12 cellular contexts compared by ENCODE assay signal in genomic region chr4:105859233-105859632, GRCh38. TPM values are rescaled to one million over a fixed set of nuclear protein-coding genes. Genes with fewer than 3 reads are reported as not detected.
DNase-seq lines count a peak whose midpoint lies in the region; ATAC-seq and TF ChIP-seq lines count a peak whose summit lies in the region.
"Had no signal": no experiment of that assay in that cellular context is flagged by ENCODE, and none has a peak within 500 bp of the region (broad histone marks: within the 10 kb centered on the region; RNA-seq: fewer than 3 reads in every experiment).

No MANE protein-coding gene starts in this region.

- TF ChIP-seq CTCF in fibroblast of pulmonary artery (IDR thresholded peaks at IDR 0.05; ENCODE audit: low read length, missing control alignments), result no peak

- DNase-seq in A172 (ENCODE audit: low spot score) (peak; percentile 69), RPMI7951 (ENCODE audit: low read depth) (peak; percentile 58), fibroblast of pulmonary artery (ENCODE audit: low read depth) (peak; percentile 83), iPS-NIHi11 (ENCODE audit: low spot score) (no peak), NK-92 (lab: John Stamatoyannopoulos, UW; ENCODE audit: unreplicated experiment) (no peak), SHP77 (lab: John Stamatoyannopoulos, UW) (no peak)
- DNase-seq: H9, T-helper 2 cell had no signal

- peak; percentile 65 for ATAC-seq in GM18508 (IDR thresholded peaks at IDR 0.05; ENCODE audit: insufficient read depth, unreplicated experiment)
- ATAC-seq in HG02623 (IDR thresholded peaks at IDR 0.05; ENCODE audit: unreplicated experiment), result no peak

- no peak overlapping the region for H3K4me3 ChIP-seq in fibroblast of pulmonary artery (replicated peaks; ENCODE audit: low read depth, low read length)
- H3K4me3 ChIP-seq: BLaER1 treated with 17β-estradiol and CSF1 and Interleukin-3, amounts not matched to agents 10 nM and 100 nM had no signal

RNA-seq across cellular contexts. Expression of gene NPNT, which starts 36.0 kb away (rescaled TPM):
- total RNA-seq in A172 (2014; rRNA removed; shearing (Covaris generic)), result 0.29 TPM in 1 of 2 replicates, not detected in the other
- not detected in 2 replicates for total RNA-seq in RPMI7951 (2014; rRNA removed; shearing (Covaris generic))
- total RNA-seq: neural crest cell had no signal

Comparison
In these comparisons a context has a peak if more than half of its experiments do, and no peak if none do; other contexts are left out.
1. DNase-seq: peak in A172 (single experiment), RPMI7951 (single experiment) and fibroblast of pulmonary artery (single experiment); none in iPS-NIHi11 (single experiment), NK-92 (single experiment) and SHP77 (0 of 2).